ENCODE assay signal across 8 cellular contexts in genomic region chr1:24112381-24113169, GRCh38. TPM values are rescaled to one million over a fixed set of nuclear protein-coding genes. Genes with fewer than 3 reads are reported as not detected.
A peak's percentile ranks its signal among the peaks of the same experiment; 100 is the strongest.
DNase-seq lines count a peak whose midpoint lies in the region; ATAC-seq and TF ChIP-seq lines count a peak whose summit lies in the region.

No MANE protein-coding gene starts in this region.

- TF ChIP-seq POLR2A in sigmoid colon (IDR thresholded peaks at IDR 0.05) = no peak

- peak overlapping the region; percentile 53 for H2AFZ ChIP-seq in hepatocyte

- no peaks in the 10 kb centered on the region for H3K9me3 ChIP-seq in HUES6 (ENCODE audit: control insufficient read depth, insufficient read depth, low read depth, low read length)
- no peaks in the 10 kb centered on the region for H3K9me3 ChIP-seq in SJSA1 (replicated peaks)
- H3K9me3 ChIP-seq in adipocyte (ENCODE audit: control insufficient read depth, low read length) = no peaks in the 10 kb centered on the region
- H3K9me3 ChIP-seq in hepatocyte (ENCODE audit: low read depth) = no peaks in the 10 kb centered on the region
- H3K9me3 ChIP-seq in sigmoid colon = no peaks in the 10 kb centered on the region

- peak; percentile 81 for DNase-seq in DMS 273 (lab: John Stamatoyannopoulos, UW; ENCODE audit: unreplicated experiment)
- peak; percentile 40 to 71 for DNase-seq in SJSA1 (ENCODE audit: low read depth in 1 of 2, low spot score in 2 of 2)
- peak; percentile 66 for DNase-seq in adipocyte (ENCODE audit: low read depth)
- peak; percentile 88 for DNase-seq in hepatocyte (ENCODE audit: low spot score)
- DNase-seq in sigmoid colon = peak; percentile 85

- intact Hi-C loops in sigmoid colon (cut with DNase I) = loop anchor here (1.0 to 10.0 kb wide), 3 partner anchors 41 to 338 kb away; partner anchors contain the start of genes PITHD1 and PNRC2

- H3K27me3 ChIP-seq in HUES6 (ENCODE audit: control insufficient read depth, insufficient read depth, low read length) (peaks cover 8% of the 10 kb centered on the region; the same call in 1 of the 2 replicates), SJSA1 (replicated peaks) (no peaks in the 10 kb centered on the region; the same call in 1 of the 2 replicates), adipocyte (replicated peaks; ENCODE audit: control insufficient read depth, insufficient read depth, low read length) (peaks cover 4% of the 10 kb centered on the region), hepatocyte (no peaks in the 10 kb centered on the region), sigmoid colon (peaks cover 0 to 3% (median 0%) of the 10 kb centered on the region in 3 donors)

- no peaks in the 10 kb centered on the region for H3K9me2 ChIP-seq in hepatocyte (replicated peaks; ENCODE audit: insufficient read depth)

- H3K36me3 ChIP-seq in HUES6 (ENCODE audit: control insufficient read depth, insufficient read depth, low read length) (no peaks in the 10 kb centered on the region), SJSA1 (no peaks in the 10 kb centered on the region), adipocyte (ENCODE audit: control insufficient read depth, insufficient read depth, low read length, severe bottlenecking) (no peaks in the 10 kb centered on the region), hepatocyte (replicated peaks; ENCODE audit: insufficient read depth, low read depth) (no peaks in the 10 kb centered on the region), sigmoid colon (no peaks in the 10 kb centered on the region)

- TF ChIP-seq EP300 in sigmoid colon (IDR thresholded peaks at IDR 0.05) = no peak

- H4K20me1 ChIP-seq in hepatocyte (ENCODE audit: insufficient read depth, poor library complexity, severe bottlenecking) = no peaks in the 10 kb centered on the region

- H3K27ac ChIP-seq in HUES6 (ENCODE audit: low read depth, low read length) = no peak overlapping the region
- no peak overlapping the region for H3K27ac ChIP-seq in SJSA1
- H3K27ac ChIP-seq in hepatocyte = no peak overlapping the region
- peak overlapping the region in 1 of 4 donors; percentile 38 for H3K27ac ChIP-seq in sigmoid colon

- H3K79me2 ChIP-seq in hepatocyte = no peaks in the 10 kb centered on the region

- WGBS in hepatocyte (ENCODE audit: low lambda C conversion rate, missing lambda C conversion rate) = 63% methylated on average over 26 of the region's 26 CpGs
- WGBS in sigmoid colon, 2 donors = 43 to 44% methylated on average over 26 of the region's 26 CpGs

- peak overlapping the region; percentile 28; the same call in 1 of the 2 replicates for H3K4me3 ChIP-seq in HUES6 (ENCODE audit: low read depth, low read length)
- H3K4me3 ChIP-seq in SJSA1 = no peak overlapping the region
- peak overlapping the region; percentile 22 for H3K4me3 ChIP-seq in adipocyte (ENCODE audit: low read length)
- no peak overlapping the region for H3K4me3 ChIP-seq in hepatocyte
- H3K4me3 ChIP-seq in sigmoid colon = peak overlapping the region in 3 of 4 donors; percentile 7 to 38 (median 32)

- peak overlapping the region; percentile 68 for H3K4me2 ChIP-seq in hepatocyte

- ATAC-seq in HG02870 (IDR thresholded peaks at IDR 0.05; ENCODE audit: unreplicated experiment) (no peak), GM19035 (IDR thresholded peaks at IDR 0.05; ENCODE audit: unreplicated experiment) (no peak)

- H3K9ac ChIP-seq in HUES6 (ENCODE audit: low read length) = no peak overlapping the region
- H3K9ac ChIP-seq in adipocyte (ENCODE audit: low read length) = peak overlapping the region; percentile 65

- TF ChIP-seq CTCF in hepatocyte (IDR thresholded peaks at IDR 0.05; ENCODE audit: poor library complexity) = peak; percentile 58
- TF ChIP-seq CTCF in sigmoid colon (IDR thresholded peaks at IDR 0.05) = peak; percentile 25 to 60 (median 46)

- H3K4me1 ChIP-seq in HUES6 (ENCODE audit: control insufficient read depth, insufficient read depth, low read length) (peaks cover 33% of the 10 kb centered on the region), SJSA1 (replicated peaks) (peaks cover 26% of the 10 kb centered on the region), adipocyte (ENCODE audit: control insufficient read depth, insufficient read depth, low read length) (peaks cover 49% of the 10 kb centered on the region), hepatocyte (ENCODE audit: insufficient read depth) (peaks cover 29% of the 10 kb centered on the region), sigmoid colon (peaks cover 0 to 12% (median 8%) of the 10 kb centered on the region in 4 donors)

RNA-seq across cellular contexts. Expression of gene MYOM3, which starts 0.6 kb away (rescaled TPM):
- 0.03 TPM in 1 of 2 replicates, not detected in the other for total RNA-seq in SJSA1 (2014; rRNA removed; shearing (Covaris generic))
- total RNA-seq in hepatocyte (2.2 and 2.4 TPM in 2 replicates), sigmoid colon (under 1 TPM in 2 of 4 donors, not detected in 2; under 0.01 TPM)
- polyA plus RNA-seq in hepatocyte (0.67 and 2.0 TPM in 2 replicates), sigmoid colon (1 to 10 TPM; 3.0 to 3.7 (median 3.1) TPM)

RNA-seq across cellular contexts. Expression of gene IL22RA1, which starts 30.4 kb away (rescaled TPM):
- total RNA-seq in SJSA1 (2014; rRNA removed; shearing (Covaris generic)) = 1.1 TPM in 1 of 2 replicates, not detected in the other
- total RNA-seq in hepatocyte (4.7 and 6.1 TPM in 2 replicates), sigmoid colon (under 1 TPM in 2 of 4 donors, not detected in 2; 0.16 to 0.36 TPM)
- polyA plus RNA-seq in hepatocyte (3.5 and 8.2 TPM in 2 replicates), sigmoid colon (10 to 100 TPM in 2 of 3 donors, 1 to 10 TPM in 1; 7.2 to 18.5 (median 11.8) TPM)

Comparison
In these comparisons a context has a peak if more than half of its experiments do, and no peak if none do; other contexts are left out.
1. H3K4me3 ChIP-seq: peak in HUES6 (single experiment), adipocyte (single experiment) and sigmoid colon (3 of 4); none in SJSA1 (single experiment) and hepatocyte (single experiment).
2. Peak in every context shown above with its lines, with median percentiles within 50 percentile points of each other: DNase-seq.